In the genomic region with DNA sequence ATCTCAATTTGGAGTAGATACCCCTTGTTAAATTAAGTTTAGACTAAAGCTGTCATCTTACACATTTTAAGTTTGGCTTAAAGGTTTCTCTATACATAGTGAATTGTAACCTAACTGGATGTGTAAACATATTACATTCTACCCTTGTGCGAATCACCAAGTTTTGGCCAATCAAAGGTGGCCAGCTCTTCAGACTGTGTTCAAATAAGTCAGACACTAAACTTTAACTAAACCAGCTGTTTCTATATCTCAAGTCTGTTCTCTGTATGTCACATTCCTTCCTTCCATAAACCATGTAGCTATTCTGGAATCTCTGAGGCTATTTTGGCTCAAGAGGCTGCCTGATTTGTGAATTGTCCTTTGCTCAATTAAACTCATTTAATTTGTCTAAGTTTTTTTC, we compare ENCODE assay signal across 36 cellular contexts. TPM values are rescaled to one million over a fixed set of nuclear protein-coding genes. Genes with fewer than 3 reads are reported as not detected.
DNase-seq lines count a peak whose midpoint lies in the region; ATAC-seq, FAIRE-seq and TF ChIP-seq lines count a peak whose summit lies in the region.
"Had no signal": no experiment of that assay in that cellular context is flagged by ENCODE, and none has a peak within 500 bp of the region (broad histone marks: within the 10 kb centered on the region; RNA-seq: fewer than 3 reads in every experiment).

No MANE protein-coding gene starts in this region.

- H3K27ac ChIP-seq in hepatocyte (peak overlapping the region; percentile 29), kidney (ENCODE audit: low read depth in 2 of 2, low read length in 2 of 2) (no peak overlapping the region)
- H3K27ac ChIP-seq: A549, coronary artery, pancreas had no signal

- no peak overlapping the region for H3K4me3 ChIP-seq in hepatocyte
- H3K4me3 ChIP-seq in kidney (ENCODE audit: low read length in 2 of 2), result no peak overlapping the region
- H3K4me3 ChIP-seq in Caco-2 (ENCODE audit: low read depth, low read length), result no peak overlapping the region
- H3K4me3 ChIP-seq: A549, coronary artery, GM12878, lung, mucosa of descending colon, pancreas had no signal

- H3K4me2 ChIP-seq in hepatocyte, result no peak overlapping the region
- H3K4me2 ChIP-seq: A549 had no signal

- H3K9me3 Mint-ChIP-seq in natural killer cell (peaks cover 2 to 5% of the 10 kb centered on the region in 2 donors), Caco-2 (ENCODE audit: unreplicated experiment) (peaks cover 15% of the 10 kb centered on the region)
- H3K9me3 Mint-ChIP-seq in natural killer cell treated with Interleukin-12 subunit alpha and Interleukin-12 subunit beta and Interleukin-15 and Interleukin-18, amount 100 ng/mL, for 72 hours, result no peaks in the 10 kb centered on the region
- H3K9me3 Mint-ChIP-seq in central memory CD8-positive, alpha-beta T cell, result peaks cover 13% of the 10 kb centered on the region
- H3K9me3 Mint-ChIP-seq: neural crest cell had no signal

- peaks cover 27% of the 10 kb centered on the region for H3K4me1 ChIP-seq in hepatocyte (ENCODE audit: insufficient read depth)
- H3K4me1 ChIP-seq in kidney (ENCODE audit: control insufficient read depth in 1 of 2, insufficient read depth in 1 of 2, low read depth in 1 of 2, low read length in 2 of 2), result no peaks in the 10 kb centered on the region
- H3K4me1 ChIP-seq in Caco-2, result peaks cover 35% of the 10 kb centered on the region
- H3K4me1 ChIP-seq: A549 had no signal

- no peak overlapping the region for H3K9ac ChIP-seq in kidney (ENCODE audit: low read length in 2 of 2)

- H3K36me3 ChIP-seq in hepatocyte (replicated peaks; ENCODE audit: insufficient read depth, low read depth), result no peaks in the 10 kb centered on the region
- H3K36me3 ChIP-seq in kidney (ENCODE audit: control insufficient read depth in 1 of 2, insufficient read depth in 2 of 2, low read length in 2 of 2), result no peaks in the 10 kb centered on the region
- no peaks in the 10 kb centered on the region for H3K36me3 ChIP-seq in Caco-2 (ENCODE audit: control insufficient read depth, insufficient read depth, low read length)
- H3K36me3 ChIP-seq: pancreas had no signal

- no peak for DNase-seq in natural killer cell
- no peak for DNase-seq in natural killer cell treated with Interleukin-12 subunit alpha and Interleukin-12 subunit beta and Interleukin-15 and Interleukin-18, amount 100 ng/mL, for 72 hours (ENCODE audit: low spot score)
- DNase-seq in central memory CD8-positive, alpha-beta T cell (ENCODE audit: low spot score in 2 of 2), result no peak
- DNase-seq in hepatocyte (ENCODE audit: low spot score), result no peak
- no peak for DNase-seq in kidney
- no peak for DNase-seq in Caco-2
- DNase-seq in DMS53 (lab: John Stamatoyannopoulos, UW), result no peak
- DNase-seq: activated CD4-positive, alpha-beta T cell treated with anti-CD3 and anti-CD28 coated beads, Interleukin-2, amount 50 U/mL, for 4 hours; activated CD8-positive, alpha-beta memory T cell treated with anti-CD3 and anti-CD28 coated beads, Interleukin-2, amount 10 ng/mL, durations not matched to agents 7 days and 5 days; activated naive CD4-positive, alpha-beta T cell treated with Interleukin-2 at 50 U/mL for 16 hours; activated T-cell treated with anti-CD3 and anti-CD28 coated beads, Interleukin-2, amount 50 U/mL, for 4 hours; CD8-positive, alpha-beta memory T cell; effector memory CD4-positive, alpha-beta T cell; GOT3; HFFc6; mucosa of descending colon; NCI-H1105; NCI-H187; NCI-H2171; NCI-H82; pancreas; retina; stimulated activated CD4-positive, alpha-beta T cell treated with anti-CD3 and anti-CD28 coated beads, Interleukin-2, amount 100 ng/mL, for 24 hours had no signal

- H3K27me3 ChIP-seq in hepatocyte, result no peaks in the 10 kb centered on the region
- no peaks in the 10 kb centered on the region for H3K27me3 ChIP-seq in Caco-2 (replicated peaks; ENCODE audit: control insufficient read depth, insufficient read depth, low read length)
- H3K27me3 ChIP-seq: pancreas had no signal

- POLR2A ChIA-PET in Caco-2 (lab: Charles Lee), result no interaction called here

- TF ChIP-seq CTCF in natural killer cell (IDR thresholded peaks at IDR 0.05) (no peak), hepatocyte (IDR thresholded peaks at IDR 0.05; ENCODE audit: poor library complexity) (no peak), kidney (IDR thresholded peaks at IDR 0.05; ENCODE audit: borderline replicate concordance, extremely low read depth, insufficient read depth) (no peak), Caco-2 (IDR thresholded peaks at IDR 0.05; ENCODE audit: insufficient read depth in 1 of 2, low read depth in 1 of 2, low read length in 1 of 2, severe bottlenecking in 1 of 2, unreplicated experiment in 1 of 2) (no peak)

- no peaks in the 10 kb centered on the region for H4K20me1 ChIP-seq in hepatocyte (ENCODE audit: insufficient read depth, poor library complexity, severe bottlenecking)

- H3K9me2 ChIP-seq in hepatocyte (replicated peaks; ENCODE audit: insufficient read depth), result no peaks in the 10 kb centered on the region

- ATAC-seq in natural killer cell (no peak), HG03025 (IDR thresholded peaks at IDR 0.05; ENCODE audit: low FRiP score, unreplicated experiment) (no peak)
- no peak for ATAC-seq in natural killer cell treated with Interleukin-12 subunit alpha and Interleukin-12 subunit beta and Interleukin-15 and Interleukin-18, amount 100 ng/mL, for 72 hours
- no peak for ATAC-seq in central memory CD8-positive, alpha-beta T cell (replicated peaks; ENCODE audit: extremely low read depth, poor library complexity, severe bottlenecking)
- ATAC-seq: A549; activated CD8-positive, alpha-beta memory T cell treated with anti-CD3 and anti-CD28 coated beads, Interleukin-2, amount 10 ng/mL, durations not matched to agents 7 days and 5 days; activated T-cell treated with anti-CD3 and anti-CD28 coated beads, Interleukin-2, amount 50 U/mL, for 4 hours; GM12878; mucosa of descending colon; pancreas had no signal

- H3K27me3 Mint-ChIP-seq in natural killer cell (ENCODE audit: low read depth in 2 of 2), result no peaks in the 10 kb centered on the region
- no peaks in the 10 kb centered on the region for H3K27me3 Mint-ChIP-seq in natural killer cell treated with Interleukin-12 subunit alpha and Interleukin-12 subunit beta and Interleukin-15 and Interleukin-18, amount 100 ng/mL, for 72 hours
- no peaks in the 10 kb centered on the region for H3K27me3 Mint-ChIP-seq in central memory CD8-positive, alpha-beta T cell
- H3K27me3 Mint-ChIP-seq in Caco-2 (ENCODE audit: insufficient read depth, unreplicated experiment), result no peaks in the 10 kb centered on the region
- H3K27me3 Mint-ChIP-seq: activated CD8-positive, alpha-beta memory T cell treated with anti-CD3 and anti-CD28 coated beads, Interleukin-2, amount 10 ng/mL, durations not matched to agents 7 days and 5 days; B cell; stimulated activated naive CD8-positive, alpha-beta T cell treated with anti-CD3 and anti-CD28 coated beads, Interleukin-15, Interleukin-2, amounts not matched to agents 100 ng/mL and 50 ng/mL, for 24 hours had no signal

- CTCF ChIA-PET in Caco-2 (lab: Charles Lee), result no interaction called here

- H3K9me3 ChIP-seq in hepatocyte (ENCODE audit: low read depth) (peaks cover 6% of the 10 kb centered on the region), kidney (ENCODE audit: control insufficient read depth in 1 of 2, low read length in 2 of 2) (no peaks in the 10 kb centered on the region), Caco-2 (peaks cover 2% of the 10 kb centered on the region; the same call in 1 of the 2 replicates)
- H3K9me3 ChIP-seq: A549, mucosa of descending colon, pancreas had no signal

- no peak for FAIRE-seq in kidney (lab: Jason Lieb, UNC)
- FAIRE-seq: A549, GM12878, GM19239, TTC549, urothelium cell line had no signal

- intact Hi-C loops in natural killer cell (cut with micrococcal nuclease) (no loop called here), kidney (cut with DNase I) (no loop called here), Caco-2 (cut with micrococcal nuclease; ENCODE audit: unreplicated experiment) (no loop called here)

- H3K36me3 Mint-ChIP-seq in natural killer cell, result peaks cover 11% of the 10 kb centered on the region
- H3K36me3 Mint-ChIP-seq in natural killer cell treated with Interleukin-12 subunit alpha and Interleukin-12 subunit beta and Interleukin-15 and Interleukin-18, amount 100 ng/mL, for 72 hours, result no peaks in the 10 kb centered on the region
- no peaks in the 10 kb centered on the region for H3K36me3 Mint-ChIP-seq in central memory CD8-positive, alpha-beta T cell (ENCODE audit: insufficient read depth)
- H3K36me3 Mint-ChIP-seq in Caco-2 (ENCODE audit: insufficient read depth, unreplicated experiment), result no peaks in the 10 kb centered on the region
- H3K36me3 Mint-ChIP-seq: activated CD8-positive, alpha-beta memory T cell treated with anti-CD3 and anti-CD28 coated beads, Interleukin-2, amount 10 ng/mL, durations not matched to agents 7 days and 5 days; CD8-positive, alpha-beta memory T cell had no signal

- H3K27ac Mint-ChIP-seq in natural killer cell, result peak overlapping the region; percentile 35 to 63
- H3K27ac Mint-ChIP-seq in natural killer cell treated with Interleukin-12 subunit alpha and Interleukin-12 subunit beta and Interleukin-15 and Interleukin-18, amount 100 ng/mL, for 72 hours, result no peak overlapping the region
- H3K27ac Mint-ChIP-seq in central memory CD8-positive, alpha-beta T cell (ENCODE audit: low read depth), result peak overlapping the region; percentile 30
- no peak overlapping the region for H3K27ac Mint-ChIP-seq in Caco-2 (ENCODE audit: unreplicated experiment)
- H3K27ac Mint-ChIP-seq: activated CD8-positive, alpha-beta memory T cell treated with anti-CD3 and anti-CD28 coated beads, Interleukin-2, amount 10 ng/mL, durations not matched to agents 7 days and 5 days; B cell; CD8-positive, alpha-beta memory T cell; HFFc6; stimulated activated naive CD8-positive, alpha-beta T cell treated with anti-CD3 and anti-CD28 coated beads, Interleukin-15, Interleukin-2, amounts not matched to agents 100 ng/mL and 50 ng/mL, for 24 hours had no signal

- BruUV-seq in Caco-2 (replicated peaks; lab: Mats Ljungman, UMichigan), result no TSS peak

- H3K79me2 ChIP-seq in hepatocyte, result peaks cover 12% of the 10 kb centered on the region

- 88% methylated on average over 1 of the region's 1 CpG for WGBS in hepatocyte (ENCODE audit: low lambda C conversion rate, missing lambda C conversion rate)

- no peak overlapping the region for H3K4me3 Mint-ChIP-seq in natural killer cell
- no peak overlapping the region for H3K4me3 Mint-ChIP-seq in natural killer cell treated with Interleukin-12 subunit alpha and Interleukin-12 subunit beta and Interleukin-15 and Interleukin-18, amount 100 ng/mL, for 72 hours
- H3K4me3 Mint-ChIP-seq in central memory CD8-positive, alpha-beta T cell, result no peak overlapping the region
- H3K4me3 Mint-ChIP-seq in Caco-2 (ENCODE audit: unreplicated experiment), result no peak overlapping the region
- H3K4me3 Mint-ChIP-seq: activated CD8-positive, alpha-beta memory T cell treated with anti-CD3 and anti-CD28 coated beads, Interleukin-2, amount 10 ng/mL, durations not matched to agents 7 days and 5 days; activated T-cell treated with anti-CD3 and anti-CD28 coated beads, Interleukin-2, amount 50 U/mL, for 4 hours; B cell; CD8-positive, alpha-beta memory T cell; HFFc6; neural crest cell; stimulated activated naive CD8-positive, alpha-beta T cell treated with anti-CD3 and anti-CD28 coated beads, Interleukin-15, Interleukin-2, amounts not matched to agents 100 ng/mL and 50 ng/mL, for 24 hours had no signal

- peaks cover 53 to 57% of the 10 kb centered on the region in 2 donors for H3K4me1 Mint-ChIP-seq in natural killer cell
- H3K4me1 Mint-ChIP-seq in natural killer cell treated with Interleukin-12 subunit alpha and Interleukin-12 subunit beta and Interleukin-15 and Interleukin-18, amount 100 ng/mL, for 72 hours (ENCODE audit: low read depth in 2 of 2), result peaks cover 12 to 20% of the 10 kb centered on the region in 2 donors
- no peaks in the 10 kb centered on the region for H3K4me1 Mint-ChIP-seq in central memory CD8-positive, alpha-beta T cell
- peaks cover 28% of the 10 kb centered on the region for H3K4me1 Mint-ChIP-seq in Caco-2 (ENCODE audit: low read depth, unreplicated experiment)
- H3K4me1 Mint-ChIP-seq: activated CD8-positive, alpha-beta memory T cell treated with anti-CD3 and anti-CD28 coated beads, Interleukin-2, amount 10 ng/mL, durations not matched to agents 7 days and 5 days; B cell; neural crest cell had no signal

- no peak overlapping the region for H2AFZ ChIP-seq in hepatocyte

RNA-seq across cellular contexts. Expression of gene SULT1B1, which starts 6.8 kb away (rescaled TPM):
- 10 to 100 TPM; 11.9 to 24.6 (median 24.5) TPM for total RNA-seq in natural killer cell
- total RNA-seq in natural killer cell treated with Interleukin-12 subunit alpha and Interleukin-12 subunit beta and Interleukin-15 and Interleukin-18, amount 100 ng/mL, for 72 hours, result 1 to 10 TPM in 1 of 2 donors, under 1 TPM in 1; 0.08 to 1.1 TPM
- 46.5 and 53.8 TPM in 2 replicates for total RNA-seq in hepatocyte
- polyA plus RNA-seq in hepatocyte, result 10.1 and 10.7 TPM in 2 replicates
- 4.7 TPM for total RNA-seq in kidney
- polyA plus RNA-seq in kidney (ENCODE audit: insufficient read depth, low read depth, low replicate concordance), result 0.39 TPM
- total RNA-seq in Caco-2 (2022), result 0.86 and 1.00 TPM in 2 replicates
- total RNA-seq: epithelial cell of proximal tubule, HT-29, neural crest cell had no signal

Comparison
In these comparisons a context has a peak if more than half of its experiments do, and no peak if none do; other contexts are left out.
1. H3K27ac Mint-ChIP-seq: peak in natural killer cell (2 of 2) and central memory CD8-positive, alpha-beta T cell (single experiment); none in natural killer cell treated with Interleukin-12 subunit alpha and Interleukin-12 subunit beta and Interleukin-15 and Interleukin-18, amount 100 ng/mL, for 72 hours (0 of 2) and Caco-2 (single experiment).